In genomic region chr1:161009602-161010211, GRCh38 we compare ENCODE assay signal across 1 cellular context.
TF ChIP-seq lines count a peak whose summit lies in the region.

No MANE protein-coding gene starts in this region.

TF ChIP-seq in K562, 482 proteins besides CTCF, POLR2A, EP300 and RAD21 (continued from another document and continues in another):
- TF ChIP-seq ZNF592 (IDR thresholded peaks at IDR 0.05) (peak; percentile 73; the same call in 1 of the 2 replicates), STAT5A (IDR thresholded peaks at IDR 0.05; ENCODE audit: borderline replicate concordance, low read length) (peak; percentile 79), GATAD2B (IDR thresholded peaks at IDR 0.05; ENCODE audit: borderline replicate concordance) (peak; percentile 69; the same call in 1 of the 2 replicates), MGA (IDR thresholded peaks at IDR 0.05) (no peak), SMARCC2 (IDR thresholded peaks at IDR 0.05; ENCODE audit: low read depth) (peak; percentile 78), RNF2 (IDR thresholded peaks at IDR 0.05) (peak; percentile 51; the same call in 1 of the 2 replicates), PURB (CRISPR knock-in tag; IDR thresholded peaks at IDR 0.05; ENCODE audit: low read depth) (no peak), BCLAF1 (IDR thresholded peaks at IDR 0.05; ENCODE audit: borderline replicate concordance in 1 of 2, control insufficient read depth in 1 of 2, low read depth in 2 of 2, low read length in 1 of 2) (peak in 1 of 2 experiments; percentile 46; a peak in 1 of 4 replicates), CHD2 (IDR thresholded peaks at IDR 0.05; ENCODE audit: low read depth, low read length) (no peak), DNMT1 (IDR thresholded peaks at IDR 0.05) (no peak), PBX2 (CRISPR knock-in tag; IDR thresholded peaks at IDR 0.05; ENCODE audit: low read depth) (no peak), PBX2 (tag; conservative IDR thresholded peaks at IDR 0.05; ENCODE audit: low read depth) (peak; percentile 58), ATF1 (CRISPR knock-in tag; IDR thresholded peaks at IDR 0.05) (no peak), ATF1 (tag; IDR thresholded peaks at IDR 0.05) (peak; percentile 52; the same call in 1 of the 2 replicates), TAF7 (tag; IDR thresholded peaks at IDR 0.05) (no peak), CTBP1 (IDR thresholded peaks at IDR 0.05; ENCODE audit: borderline replicate concordance) (peak; percentile 51; the same call in 1 of the 2 replicates), C11orf30 (IDR thresholded peaks at IDR 0.05; ENCODE audit: low read depth) (peak; percentile 57), NCOR1 (IDR thresholded peaks at IDR 0.05) (peak; percentile 95), CHD4 (IDR thresholded peaks at IDR 0.05; ENCODE audit: insufficient read depth, insufficient replicate concordance, low read depth, low read length, poor library complexity, severe bottlenecking) (no peak), RAD51 (IDR thresholded peaks at IDR 0.05; ENCODE audit: borderline replicate concordance, low read depth) (0 out of 2 replicates have a peak, but pooled peaks have one; percentile 7), RFX5 (IDR thresholded peaks at IDR 0.05; ENCODE audit: low read depth, low read length) (no peak), ZNF589 (CRISPR knock-in tag; IDR thresholded peaks at IDR 0.05; ENCODE audit: low read depth) (0 out of 2 replicates have a peak, but pooled peaks have one; percentile 14), ZEB2 (IDR thresholded peaks at IDR 0.05) (peak; percentile 71; the same call in 1 of the 2 replicates), MAX (CRISPR knock-in tag; IDR thresholded peaks at IDR 0.05) (peak; percentile 51; the same call in 1 of the 2 replicates), DACH1 (IDR thresholded peaks at IDR 0.05; ENCODE audit: partially characterized antibody) (peak; percentile 42), EP400 (IDR thresholded peaks at IDR 0.05) (0 out of 2 replicates have a peak, but pooled peaks have one; percentile 42), LCOR (CRISPR knock-in tag; IDR thresholded peaks at IDR 0.05) (peak; percentile 75; the same call in 1 of the 2 replicates), YY1 (IDR thresholded peaks at IDR 0.05; ENCODE audit: borderline replicate concordance in 1 of 3, control insufficient read depth in 1 of 3, extremely low read depth in 1 of 3, insufficient read depth in 3 of 3, insufficient read length in 1 of 3, insufficient replicate concordance in 2 of 3, low read depth in 1 of 3, low read length in 2 of 3) (no peak), MTA2 (IDR thresholded peaks at IDR 0.05; ENCODE audit: low read depth) (peak; percentile 78), PKNOX1 (IDR thresholded peaks at IDR 0.05) (peak; percentile 89), MLLT1 (IDR thresholded peaks at IDR 0.05) (peak in 1 of 2 experiments; percentile 51; a peak in 1 of 4 replicates)
